8 cellular contexts compared by ENCODE assay signal in the genomic region with DNA sequence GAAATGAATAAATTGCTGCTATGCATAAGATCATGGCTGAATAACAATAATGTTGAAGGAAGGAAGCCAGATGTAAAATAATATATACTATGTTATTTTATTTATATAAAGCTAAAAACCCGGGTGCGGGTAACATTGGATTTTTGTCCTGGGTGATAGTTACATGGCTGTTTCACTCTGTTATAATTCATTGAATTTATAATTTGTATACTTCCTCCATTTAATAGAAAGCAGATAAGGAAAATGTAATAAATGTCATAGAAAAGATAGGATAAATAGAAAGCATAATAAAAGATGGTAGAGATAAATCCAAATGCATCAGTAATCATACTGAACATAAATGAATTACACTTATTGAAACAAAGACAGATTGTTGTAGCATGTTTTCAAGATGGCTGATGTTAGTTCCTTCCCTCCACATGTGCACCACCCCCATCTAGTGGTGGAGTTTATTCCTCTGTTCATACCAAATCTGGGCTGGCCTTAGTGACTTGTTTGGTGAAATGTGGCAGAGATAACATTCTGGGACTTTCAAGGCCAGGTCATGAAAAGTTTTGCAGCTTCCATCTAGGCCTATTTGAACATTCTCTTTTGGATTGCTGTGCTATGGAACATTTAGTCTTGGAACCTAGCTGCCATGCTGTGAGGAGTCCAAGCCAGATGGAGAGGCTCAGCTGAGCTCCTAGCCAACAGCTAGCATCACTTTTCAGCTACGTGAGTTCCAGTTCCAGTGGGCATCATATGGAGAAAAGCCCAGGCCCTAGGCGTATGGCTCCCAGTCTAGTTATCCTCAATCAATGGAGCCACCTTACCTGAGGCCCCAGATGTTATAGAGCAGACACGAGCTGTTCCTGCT. TPM values are rescaled to one million over a fixed set of nuclear protein-coding genes. Genes with fewer than 3 reads are reported as not detected.
DNase-seq lines count a peak whose midpoint lies in the region; ATAC-seq, FAIRE-seq and TF ChIP-seq lines count a peak whose summit lies in the region.

No MANE protein-coding gene starts in this region.

- H3K18ac ChIP-seq in H1 (ENCODE audit: extremely low read depth, low read length), result no peak overlapping the region

- H3K4me1 ChIP-seq in BE2C (no peaks in the 10 kb centered on the region), H1 (replicated peaks in 1 of 4; ENCODE audit: control insufficient read depth in 3 of 4, insufficient read depth in 4 of 4, low read length in 3 of 4) (no peaks in the 10 kb centered on the region), testis (peaks cover 4% of the 10 kb centered on the region)

- H3K4me3 Mint-ChIP-seq in natural killer cell, result peak overlapping the region; percentile 71

- peaks cover 0 to 3% of the 10 kb centered on the region in 2 experiments for H4K20me1 ChIP-seq in H1 (replicated peaks in 1 of 2; ENCODE audit: control insufficient read depth in 1 of 2, insufficient read depth in 2 of 2, low read length in 2 of 2)

- H4K8ac ChIP-seq in H1 (ENCODE audit: extremely low read depth, insufficient read depth, low read length), result no peak overlapping the region

- no peak overlapping the region for H4K91ac ChIP-seq in H1 (replicated peaks; ENCODE audit: insufficient read length, low read length)

- no peaks in the 10 kb centered on the region for H3K9me3 Mint-ChIP-seq in natural killer cell

- H3K4me2 ChIP-seq in H1 (ENCODE audit: insufficient read depth in 1 of 2, low read depth in 2 of 2, low read length in 2 of 2), result no peak overlapping the region

- H3K14ac ChIP-seq in H1 (ENCODE audit: insufficient read length), result no peak overlapping the region

- no peak overlapping the region for H2BK120ac ChIP-seq in H1 (replicated peaks; ENCODE audit: low read depth, low read length)

- no peaks in the 10 kb centered on the region for H3K23me2 ChIP-seq in H1 (ENCODE audit: low read depth, low read length)

- DNase-seq in BE2C (peak; percentile 80), NCI-H2171 (lab: John Stamatoyannopoulos, UW) (peak; percentile 46), H1 (ENCODE audit: low read depth in 1 of 2, low spot score in 2 of 2) (peak in 1 of 2 experiments; percentile 64), natural killer cell (peak; percentile 31), testis (peak; percentile 54)
- peak; percentile 21 to 75 for DNase-seq in activated CD4-positive, alpha-beta T cell treated with anti-CD3 and anti-CD28 coated beads, Interleukin-2, amount 50 U/mL, for 24 hours (ENCODE audit: low read depth in 1 of 2, low spot score in 1 of 2)

- H3K4ac ChIP-seq in H1 (replicated peaks; ENCODE audit: insufficient read length, low read depth, low read length), result no peak overlapping the region

- H3K23ac ChIP-seq in H1 (ENCODE audit: insufficient read length), result no peak overlapping the region

- H3K36me3 ChIP-seq in BE2C (no peaks in the 10 kb centered on the region), H1 (ENCODE audit: control insufficient read depth in 2 of 4, insufficient read depth in 4 of 4, low read length in 3 of 4) (peaks cover 0 to 9% (median 0%) of the 10 kb centered on the region in 4 experiments; a peak in 2 of 8 replicates), testis (ENCODE audit: low read depth, missing control alignments) (no peaks in the 10 kb centered on the region)

- no peak overlapping the region for H3K56ac ChIP-seq in H1 (replicated peaks; ENCODE audit: insufficient read length, low read depth, low read length)

- no peak for TF ChIP-seq POLR2A in H1 (IDR thresholded peaks at IDR 0.05; ENCODE audit: control extremely low read depth in 1 of 2, low read depth in 2 of 2, low read length in 2 of 2)
- no peak for TF ChIP-seq POLR2A in testis (IDR thresholded peaks at IDR 0.05)

- TF ChIP-seq EP300 in H1 (IDR thresholded peaks at IDR 0.05; ENCODE audit: borderline replicate concordance in 1 of 2, low read depth in 2 of 2, low read length in 2 of 2), result no peak

- no peaks in the 10 kb centered on the region for H3K36me3 Mint-ChIP-seq in natural killer cell

- H3K4me3 ChIP-seq in BE2C (ENCODE audit: low read depth, low read length), result no peak overlapping the region
- no peak overlapping the region for H3K4me3 ChIP-seq in H1 (ENCODE audit: extremely low read depth in 1 of 4, insufficient read depth in 2 of 4, low read depth in 3 of 4, low read length in 4 of 4)
- H3K4me3 ChIP-seq in testis, result no peak overlapping the region

- H4K5ac ChIP-seq in H1 (ENCODE audit: insufficient read length, low read depth, low read length), result no peak overlapping the region

- H3K9me3 ChIP-seq in BE2C (no peaks in the 10 kb centered on the region), H1 (ENCODE audit: insufficient read depth in 2 of 2, low read depth in 1 of 2, low read length in 1 of 2) (no peaks in the 10 kb centered on the region; a peak in 1 of 4 replicates), testis (no peaks in the 10 kb centered on the region)

- FAIRE-seq in H1 (lab: Jason Lieb, UNC), result peak; percentile 97

- peak; percentile 93 for TF ChIP-seq CTCF in BE2C (IDR thresholded peaks at IDR 0.05; ENCODE audit: low read depth, low read length)
- peak in 2 of 3 experiments; percentile 76 to 81; a peak in 3 of 4 replicates for TF ChIP-seq CTCF in H1 (IDR thresholded peaks at IDR 0.05; ENCODE audit: control extremely low read depth in 1 of 3, insufficient read depth in 1 of 3, low read depth in 1 of 3, low read length in 3 of 3)
- TF ChIP-seq CTCF in natural killer cell (IDR thresholded peaks at IDR 0.05), result peak; percentile 89
- TF ChIP-seq CTCF in testis (IDR thresholded peaks at IDR 0.05), result peak; percentile 43 to 56 (median 56)

- H3K27ac ChIP-seq in H1 (ENCODE audit: low read depth, low read length) (no peak overlapping the region), testis (peak overlapping the region in 1 of 2 donors; percentile 39)

- ATAC-seq in GM19351 (IDR thresholded peaks at IDR 0.05; ENCODE audit: unreplicated experiment) (peak; percentile 69), natural killer cell (peak; percentile 93 to 100 (median 100)), HG03025 (IDR thresholded peaks at IDR 0.05; ENCODE audit: low FRiP score, unreplicated experiment) (no peak)

- TF ChIP-seq RAD21 in H1 (IDR thresholded peaks at IDR 0.05 in 1 of 2, conservative IDR thresholded peaks at IDR 0.05 in 1 of 2; ENCODE audit: low read depth in 2 of 2, low read length in 2 of 2), result peak; percentile 81 to 89

- H3K4me1 Mint-ChIP-seq in natural killer cell, result peaks cover 0 to 5% of the 10 kb centered on the region in 2 donors

- H2BK12ac ChIP-seq in H1 (ENCODE audit: low read depth, low read length), result no peak overlapping the region

- no peak overlapping the region for H3K27ac Mint-ChIP-seq in natural killer cell

- CTCF ChIA-PET in H1 (lab: Charles Lee; ENCODE audit: partially characterized antibody), result interaction anchor here (0.6 to 6.5 kb wide), 32 partner anchors 8 to 294 kb away, joined by 3 to 142 read pairs (median 4); a partner anchor contains a TSS

- H2AFZ ChIP-seq in H1 (ENCODE audit: low read length), result no peak overlapping the region

- no peak overlapping the region for H2BK15ac ChIP-seq in H1 (ENCODE audit: low read length)

- no peaks in the 10 kb centered on the region for H3K79me1 ChIP-seq in H1 (ENCODE audit: low read depth, low read length)

- H2BK20ac ChIP-seq in H1 (ENCODE audit: low read length), result no peak overlapping the region

- H3K9ac ChIP-seq in H1 (replicated peaks in 1 of 4; ENCODE audit: extremely low read depth in 1 of 4, low read depth in 3 of 4, low read length in 3 of 4), result no peak overlapping the region

- 71% methylated on average over 5 of the region's 5 CpGs; no CpG with 5 or more reads in 1 of the 2 experiments for WGBS in H1 (ENCODE audit: extremely low coverage in 1 of 2, insufficient coverage in 1 of 2, insufficient read length in 1 of 2, insufficient replicate concordance in 2 of 2, low coverage in 1 of 2, low lambda C conversion rate in 2 of 2, missing lambda C conversion rate in 1 of 2), 2 experiments
- 57 to 61% methylated on average over 5 of the region's 5 CpGs for WGBS in testis, 2 donors

- POLR2A ChIA-PET in H1 (lab: Charles Lee; ENCODE audit: partially characterized antibody), result interaction anchor here (1.0 to 1.3 kb wide), 4 partner anchors 50 to 113 kb away, joined by 3 to 4 read pairs (median 3); no protein-coding TSS in a partner anchor

- no peak overlapping the region for H2BK5ac ChIP-seq in H1 (ENCODE audit: low read depth, low read length)

- H3K27me3 Mint-ChIP-seq in natural killer cell (ENCODE audit: low read depth in 2 of 2), result no peaks in the 10 kb centered on the region

- intact Hi-C loops in natural killer cell (cut with micrococcal nuclease), result loop anchor here (1.0 kb wide), 1 partner anchor 53 kb away; no protein-coding TSS in a partner anchor
- intact Hi-C loops in testis (cut with DNase I; ENCODE audit: low total_unique reads), result no loop called here

- H3K27me3 ChIP-seq in BE2C (no peaks in the 10 kb centered on the region), H1 (replicated peaks in 1 of 4; ENCODE audit: control insufficient read depth in 3 of 4, extremely low read depth in 1 of 4, insufficient read depth in 3 of 4, low read length in 3 of 4) (no peaks in the 10 kb centered on the region), testis (no peaks in the 10 kb centered on the region)

- H3K79me2 ChIP-seq in H1 (ENCODE audit: control insufficient read depth in 1 of 2, insufficient read depth in 2 of 2, low read length in 2 of 2), result no peaks in the 10 kb centered on the region

- H2AK5ac ChIP-seq in H1 (ENCODE audit: low read depth, low read length), result no peak overlapping the region

TF ChIP-seq in H1, 55 proteins besides CTCF, POLR2A, EP300 and RAD21 (continues in another document):
- no peak for TF ChIP-seq TAF1 (IDR thresholded peaks at IDR 0.05; ENCODE audit: low read depth, low read length)
- no peak for TF ChIP-seq FOSL1 (IDR thresholded peaks at IDR 0.05; ENCODE audit: insufficient read depth, low read depth, low read length)
- TF ChIP-seq SUZ12 (IDR thresholded peaks at IDR 0.05; ENCODE audit: low read length), result no peak
- no peak for TF ChIP-seq NANOG (IDR thresholded peaks at IDR 0.05; ENCODE audit: insufficient read depth, low read depth, low read length, poor library complexity, severe bottlenecking)
- TF ChIP-seq POU5F1 (IDR thresholded peaks at IDR 0.05; ENCODE audit: low read depth, low read length), result no peak
- no peak for TF ChIP-seq BRCA1 (IDR thresholded peaks at IDR 0.05; ENCODE audit: low read depth, low read length)

RNA-seq across cellular contexts. Expression of a gene that starts 46.9 kb away (rescaled TPM):
- 6.6 TPM for polyA plus RNA-seq in BE2C (2012; ENCODE audit: insufficient read depth, insufficient read length, low read depth)
- total RNA-seq in H1 (2021; fragmentation: NEBNext Ultra II Directional; extraction: Animal tissue kit (Norgen Biotek cat#: 25700)), result 25.4 and 30.5 TPM in 2 replicates
- polyA plus RNA-seq in H1 (2011; rRNA removed) (16.6 and 20.7 TPM in 2 replicates), testis (ENCODE audit: insufficient read depth, low read depth, low replicate concordance) (26.4 TPM)
- polyA plus RNA-seq in H1 (2011; cell fraction: cytosol; rRNA removed), result 24.5 TPM
- polyA plus RNA-seq in H1 (2011; cell fraction: nucleus; rRNA removed), result 21.5 TPM
- polyA plus RNA-seq in H1 (2012, experiment 1 of 2), result 17.0 to 21.9 TPM (median 20.4 TPM) in 4 replicates
- polyA plus RNA-seq in H1 (2012, experiment 2 of 2), result 2.8 TPM
- polyA plus RNA-seq in H1 (2013, experiment 1 of 2), result 11.9 TPM
- 11.6 TPM for polyA plus RNA-seq in H1 (2013, experiment 2 of 2)
- polyA minus RNA-seq in H1 (2011; rRNA and poly(A)+ RNA removed), result 48.6 and 60.4 TPM in 2 replicates
- 19.4 TPM for polyA minus RNA-seq in H1 (2011; cell fraction: cytosol; rRNA and poly(A)+ RNA removed)
- polyA minus RNA-seq in H1 (2011; cell fraction: nucleus; rRNA and poly(A)+ RNA removed), result 20.4 TPM
- total RNA-seq in natural killer cell (10 to 100 TPM; 11.6 to 15.2 (median 14.5) TPM), testis (10 to 100 TPM; 46.1 to 61.3 TPM)
